In genomic region chr1:40338745-40339419, GRCh38 we compare ENCODE assay signal across 1 cellular context.
A peak's percentile ranks its signal among the peaks of the same experiment; 100 is the strongest.
TF ChIP-seq lines count a peak whose summit lies in the region.

No MANE protein-coding gene starts in this region.

TF ChIP-seq in K562, 482 proteins besides CTCF, POLR2A, EP300 and RAD21 (continued from another document):
- TF ChIP-seq, protein P1, sequence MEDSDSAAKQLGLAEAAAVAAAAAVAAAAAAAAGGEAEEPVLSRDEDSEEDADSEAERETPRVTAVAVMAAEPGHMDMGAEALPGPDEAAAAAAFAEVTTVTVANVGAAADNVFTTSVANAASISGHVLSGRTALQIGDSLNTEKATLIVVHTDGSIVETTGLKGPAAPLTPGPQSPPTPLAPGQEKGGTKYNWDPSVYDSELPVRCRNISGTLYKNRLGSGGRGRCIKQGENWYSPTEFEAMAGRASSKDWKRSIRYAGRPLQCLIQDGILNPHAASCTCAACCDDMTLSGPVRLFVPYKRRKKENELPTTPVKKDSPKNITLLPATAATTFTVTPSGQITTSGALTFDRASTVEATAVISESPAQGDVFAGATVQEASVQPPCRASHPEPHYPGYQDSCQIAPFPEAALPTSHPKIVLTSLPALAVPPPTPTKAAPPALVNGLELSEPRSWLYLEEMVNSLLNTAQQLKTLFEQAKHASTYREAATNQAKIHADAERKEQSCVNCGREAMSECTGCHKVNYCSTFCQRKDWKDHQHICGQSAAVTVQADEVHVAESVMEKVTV (CRISPR knock-in tag; IDR thresholded peaks at IDR 0.05) = peak; percentile 90
- TF ChIP-seq, protein P2, sequence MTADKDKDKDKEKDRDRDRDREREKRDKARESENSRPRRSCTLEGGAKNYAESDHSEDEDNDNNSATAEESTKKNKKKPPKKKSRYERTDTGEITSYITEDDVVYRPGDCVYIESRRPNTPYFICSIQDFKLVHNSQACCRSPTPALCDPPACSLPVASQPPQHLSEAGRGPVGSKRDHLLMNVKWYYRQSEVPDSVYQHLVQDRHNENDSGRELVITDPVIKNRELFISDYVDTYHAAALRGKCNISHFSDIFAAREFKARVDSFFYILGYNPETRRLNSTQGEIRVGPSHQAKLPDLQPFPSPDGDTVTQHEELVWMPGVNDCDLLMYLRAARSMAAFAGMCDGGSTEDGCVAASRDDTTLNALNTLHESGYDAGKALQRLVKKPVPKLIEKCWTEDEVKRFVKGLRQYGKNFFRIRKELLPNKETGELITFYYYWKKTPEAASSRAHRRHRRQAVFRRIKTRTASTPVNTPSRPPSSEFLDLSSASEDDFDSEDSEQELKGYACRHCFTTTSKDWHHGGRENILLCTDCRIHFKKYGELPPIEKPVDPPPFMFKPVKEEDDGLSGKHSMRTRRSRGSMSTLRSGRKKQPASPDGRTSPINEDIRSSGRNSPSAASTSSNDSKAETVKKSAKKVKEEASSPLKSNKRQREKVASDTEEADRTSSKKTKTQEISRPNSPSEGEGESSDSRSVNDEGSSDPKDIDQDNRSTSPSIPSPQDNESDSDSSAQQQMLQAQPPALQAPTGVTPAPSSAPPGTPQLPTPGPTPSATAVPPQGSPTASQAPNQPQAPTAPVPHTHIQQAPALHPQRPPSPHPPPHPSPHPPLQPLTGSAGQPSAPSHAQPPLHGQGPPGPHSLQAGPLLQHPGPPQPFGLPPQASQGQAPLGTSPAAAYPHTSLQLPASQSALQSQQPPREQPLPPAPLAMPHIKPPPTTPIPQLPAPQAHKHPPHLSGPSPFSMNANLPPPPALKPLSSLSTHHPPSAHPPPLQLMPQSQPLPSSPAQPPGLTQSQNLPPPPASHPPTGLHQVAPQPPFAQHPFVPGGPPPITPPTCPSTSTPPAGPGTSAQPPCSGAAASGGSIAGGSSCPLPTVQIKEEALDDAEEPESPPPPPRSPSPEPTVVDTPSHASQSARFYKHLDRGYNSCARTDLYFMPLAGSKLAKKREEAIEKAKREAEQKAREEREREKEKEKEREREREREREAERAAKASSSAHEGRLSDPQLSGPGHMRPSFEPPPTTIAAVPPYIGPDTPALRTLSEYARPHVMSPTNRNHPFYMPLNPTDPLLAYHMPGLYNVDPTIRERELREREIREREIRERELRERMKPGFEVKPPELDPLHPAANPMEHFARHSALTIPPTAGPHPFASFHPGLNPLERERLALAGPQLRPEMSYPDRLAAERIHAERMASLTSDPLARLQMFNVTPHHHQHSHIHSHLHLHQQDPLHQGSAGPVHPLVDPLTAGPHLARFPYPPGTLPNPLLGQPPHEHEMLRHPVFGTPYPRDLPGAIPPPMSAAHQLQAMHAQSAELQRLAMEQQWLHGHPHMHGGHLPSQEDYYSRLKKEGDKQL (CRISPR knock-in tag; IDR thresholded peaks at IDR 0.05; ENCODE audit: borderline replicate concordance) = peak; percentile 78; the same call in 1 of the 2 replicates
- TF ChIP-seq MAZ (CRISPR knock-in tag; conservative IDR thresholded peaks at IDR 0.05 in 1 of 2, IDR thresholded peaks at IDR 0.05 in 1 of 2) = 0 out of 4 replicates have a peak, but pooled peaks of 1 of the 2 experiments have one; percentile 25
- peak; percentile 94 for TF ChIP-seq STAG1 (CRISPR knock-in tag; IDR thresholded peaks at IDR 0.05; ENCODE audit: borderline replicate concordance)
- TF ChIP-seq RBM25 (IDR thresholded peaks at IDR 0.05; ENCODE audit: low read depth, low read length, severe bottlenecking) = peak; percentile 7
- TF ChIP-seq ZNF57 (CRISPR knock-in tag; IDR thresholded peaks at IDR 0.05) = no peak
- TF ChIP-seq, protein P3, sequence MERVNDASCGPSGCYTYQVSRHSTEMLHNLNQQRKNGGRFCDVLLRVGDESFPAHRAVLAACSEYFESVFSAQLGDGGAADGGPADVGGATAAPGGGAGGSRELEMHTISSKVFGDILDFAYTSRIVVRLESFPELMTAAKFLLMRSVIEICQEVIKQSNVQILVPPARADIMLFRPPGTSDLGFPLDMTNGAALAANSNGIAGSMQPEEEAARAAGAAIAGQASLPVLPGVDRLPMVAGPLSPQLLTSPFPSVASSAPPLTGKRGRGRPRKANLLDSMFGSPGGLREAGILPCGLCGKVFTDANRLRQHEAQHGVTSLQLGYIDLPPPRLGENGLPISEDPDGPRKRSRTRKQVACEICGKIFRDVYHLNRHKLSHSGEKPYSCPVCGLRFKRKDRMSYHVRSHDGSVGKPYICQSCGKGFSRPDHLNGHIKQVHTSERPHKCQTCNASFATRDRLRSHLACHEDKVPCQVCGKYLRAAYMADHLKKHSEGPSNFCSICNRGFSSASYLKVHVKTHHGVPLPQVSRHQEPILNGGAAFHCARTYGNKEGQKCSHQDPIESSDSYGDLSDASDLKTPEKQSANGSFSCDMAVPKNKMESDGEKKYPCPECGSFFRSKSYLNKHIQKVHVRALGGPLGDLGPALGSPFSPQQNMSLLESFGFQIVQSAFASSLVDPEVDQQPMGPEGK (CRISPR knock-in tag; IDR thresholded peaks at IDR 0.05; ENCODE audit: borderline replicate concordance) = no peak
- TF ChIP-seq ASH1L (IDR thresholded peaks at IDR 0.05; ENCODE audit: borderline replicate concordance, low read depth, partially characterized antibody) = no peak
- TF ChIP-seq CXXC5 (CRISPR knock-in tag; IDR thresholded peaks at IDR 0.05) = 0 out of 2 replicates have a peak, but pooled peaks have one; percentile 17
- TF ChIP-seq, protein P4, sequence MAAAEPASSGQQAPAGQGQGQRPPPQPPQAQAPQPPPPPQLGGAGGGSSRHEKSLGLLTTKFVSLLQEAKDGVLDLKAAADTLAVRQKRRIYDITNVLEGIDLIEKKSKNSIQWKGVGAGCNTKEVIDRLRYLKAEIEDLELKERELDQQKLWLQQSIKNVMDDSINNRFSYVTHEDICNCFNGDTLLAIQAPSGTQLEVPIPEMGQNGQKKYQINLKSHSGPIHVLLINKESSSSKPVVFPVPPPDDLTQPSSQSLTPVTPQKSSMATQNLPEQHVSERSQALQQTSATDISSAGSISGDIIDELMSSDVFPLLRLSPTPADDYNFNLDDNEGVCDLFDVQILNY (CRISPR knock-in tag; IDR thresholded peaks at IDR 0.05) = no peak
- peak; percentile 69; the same call in 1 of the 2 replicates for TF ChIP-seq CTBP1 (IDR thresholded peaks at IDR 0.05; ENCODE audit: borderline replicate concordance)
- no peak for TF ChIP-seq SPI1 (IDR thresholded peaks at IDR 0.05; ENCODE audit: borderline replicate concordance, low read depth, low read length)
- no peak for TF ChIP-seq DDX20 (tag; IDR thresholded peaks at IDR 0.05; ENCODE audit: low read depth)
- 0 out of 2 replicates have a peak, but pooled peaks have one; percentile 29 for TF ChIP-seq ZHX1 (conservative IDR thresholded peaks at IDR 0.05; ENCODE audit: low read length)
- TF ChIP-seq ZNF232 (CRISPR knock-in tag; IDR thresholded peaks at IDR 0.05) = no peak
- no peak for TF ChIP-seq ZC3H8 (IDR thresholded peaks at IDR 0.05)
- TF ChIP-seq, protein P5, sequence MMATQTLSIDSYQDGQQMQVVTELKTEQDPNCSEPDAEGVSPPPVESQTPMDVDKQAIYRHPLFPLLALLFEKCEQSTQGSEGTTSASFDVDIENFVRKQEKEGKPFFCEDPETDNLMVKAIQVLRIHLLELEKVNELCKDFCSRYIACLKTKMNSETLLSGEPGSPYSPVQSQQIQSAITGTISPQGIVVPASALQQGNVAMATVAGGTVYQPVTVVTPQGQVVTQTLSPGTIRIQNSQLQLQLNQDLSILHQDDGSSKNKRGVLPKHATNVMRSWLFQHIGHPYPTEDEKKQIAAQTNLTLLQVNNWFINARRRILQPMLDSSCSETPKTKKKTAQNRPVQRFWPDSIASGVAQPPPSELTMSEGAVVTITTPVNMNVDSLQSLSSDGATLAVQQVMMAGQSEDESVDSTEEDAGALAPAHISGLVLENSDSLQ (IDR thresholded peaks at IDR 0.05) = peak; percentile 84
- TF ChIP-seq MYNN (IDR thresholded peaks at IDR 0.05) = peak; percentile 98
- peak; percentile 24; the same call in 1 of the 2 replicates for TF ChIP-seq MYNN (CRISPR knock-in tag; IDR thresholded peaks at IDR 0.05)
- peak; percentile 69; the same call in 1 of the 2 replicates for TF ChIP-seq ZEB2 (IDR thresholded peaks at IDR 0.05)
- TF ChIP-seq SP1 (CRISPR knock-in tag; IDR thresholded peaks at IDR 0.05) = peak; percentile 52; the same call in 1 of the 2 replicates
- TF ChIP-seq XRCC5 (IDR thresholded peaks at IDR 0.05; ENCODE audit: low read depth, low read length) = peak; percentile 90
- 0 out of 2 replicates have a peak, but pooled peaks have one; percentile 42 for TF ChIP-seq ZFX (CRISPR knock-in tag; IDR thresholded peaks at IDR 0.05)
- 0 out of 2 replicates have a peak, but pooled peaks have one; percentile 29 for TF ChIP-seq SMARCA4 (IDR thresholded peaks at IDR 0.05)
- peak; percentile 76 for TF ChIP-seq CEBPG (CRISPR knock-in tag; IDR thresholded peaks at IDR 0.05)
- TF ChIP-seq CEBPG (tag; conservative IDR thresholded peaks at IDR 0.05 in 1 of 2, IDR thresholded peaks at IDR 0.05 in 1 of 2) = no peak; a peak in 1 of 4 replicates
- no peak for TF ChIP-seq KLF6 (CRISPR knock-in tag; IDR thresholded peaks at IDR 0.05; ENCODE audit: borderline replicate concordance)
TF ChIP-seq in K562: peak in this region for 71.
